28 cellular contexts compared by ENCODE assay signal in the genomic region with DNA sequence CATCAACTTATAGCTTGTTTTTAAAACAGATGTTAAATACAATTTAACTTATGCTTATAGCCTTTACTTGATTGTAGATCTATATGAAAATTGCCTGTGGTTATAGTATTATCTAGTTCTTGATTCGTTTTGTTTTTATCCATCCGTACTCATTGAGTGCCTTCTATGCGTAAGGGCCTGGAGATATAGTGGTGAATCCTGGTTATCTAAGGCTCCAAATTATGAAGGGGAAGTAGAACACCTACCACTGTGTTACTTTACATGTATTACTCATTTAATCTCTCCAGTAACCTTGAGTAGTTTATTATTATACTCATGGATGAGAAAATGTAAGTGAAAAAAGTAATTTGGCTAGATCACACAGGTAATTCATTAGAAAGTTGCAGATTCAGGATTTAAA.
"Had no signal": no experiment of that assay in that cellular context is flagged by ENCODE, and none has a peak within 500 bp of the region (broad histone marks: within the 10 kb centered on the region; RNA-seq: fewer than 3 reads in every experiment).

No MANE protein-coding gene starts in this region.

- H3K9me3 Mint-ChIP-seq: activated T-helper 1 cell treated with anti-CD3 and anti-CD28 coated beads, Interleukin-12 subunit alpha, Interleukin-12 subunit beta, Interleukin-2, Interleukin-4 antibody, amounts not matched to agents 30 ng/mL and 10 ng/mL and 1 ng/mL, durations not matched to agents 14 hours and 24 hours and 36 hours; dendritic cell treated with granulocyte-macrophage colony-stimulating factor and Interleukin-4, amounts not matched to agents 40 ng/mL and 50 ng/mL, for 4 days; endodermal cell; natural killer cell; T-helper 1 cell treated with Interleukin-12 subunit alpha and Interleukin-12 subunit beta and Interleukin-4 antibody, amounts not matched to agents 30 μg/mL and 1 μg/mL, for 36 hours; WTC11 had no signal

- DNase-seq: activated CD4-positive, alpha-beta T cell treated with anti-CD3 and anti-CD28 coated beads for 1 hour; activated CD4-positive, alpha-beta T cell treated with anti-CD3 and anti-CD28 coated beads, Interleukin-2, amount 50 U/mL, for 4 hours; activated effector memory CD4-positive, alpha-beta T cell treated with anti-CD3 and anti-CD28 coated beads, Interleukin-2, amount 50 U/mL, for 16 hours; activated naive CD4-positive, alpha-beta T cell treated with anti-CD3 and anti-CD28 coated beads, Interleukin-2, amount 50 U/mL, for 16 hours; amniotic stem cell; brain microvascular endothelial cell; endodermal cell; foreskin keratinocyte; heart right ventricle; kidney glomerular epithelial cell; lower lobe of right lung; mesenchymal stem cell; natural killer cell; right lobe of liver; stimulated activated CD4-positive, alpha-beta T cell treated with anti-CD3 and anti-CD28 coated beads, Interleukin-2, amount 100 ng/mL, for 48 hours; stimulated activated naive CD8-positive, alpha-beta T cell treated with anti-CD3 and anti-CD28 coated beads, Interleukin-15, Interleukin-2, amounts not matched to agents 100 U/mL and 50 U/mL, for 24 hours; T-helper 9 cell; testis; trophoblast cell had no signal

- H3K36me3 ChIP-seq: brain microvascular endothelial cell, lower lobe of right lung had no signal

- H3K4me3 ChIP-seq: heart right ventricle, lower lobe of right lung, right lobe of liver, testis had no signal

- H3K27ac Mint-ChIP-seq: activated T-helper 1 cell treated with anti-CD3 and anti-CD28 coated beads, Interleukin-12 subunit alpha, Interleukin-12 subunit beta, Interleukin-2, Interleukin-4 antibody, amounts not matched to agents 30 ng/mL and 10 ng/mL and 1 ng/mL, durations not matched to agents 14 hours and 24 hours and 36 hours; dendritic cell treated with granulocyte-macrophage colony-stimulating factor and Interleukin-4, amounts not matched to agents 40 ng/mL and 50 ng/mL, for 4 days; endodermal cell; natural killer cell; T-helper 1 cell treated with Interleukin-12 subunit alpha and Interleukin-12 subunit beta and Interleukin-4 antibody, amounts not matched to agents 30 μg/mL and 1 μg/mL, for 36 hours; WTC11 had no signal

- H3K27me3 Mint-ChIP-seq: dendritic cell treated with granulocyte-macrophage colony-stimulating factor and Interleukin-4, amounts not matched to agents 40 ng/mL and 50 ng/mL, for 4 days had no signal

- H3K27ac ChIP-seq: brain microvascular endothelial cell, foreskin keratinocyte, lower lobe of right lung, testis had no signal

- ATAC-seq: esophagus mucosa; foreskin keratinocyte; heart right ventricle; left lobe of liver; lower lobe of right lung; natural killer cell; right lobe of liver; stimulated activated naive CD8-positive, alpha-beta T cell treated with anti-CD3 and anti-CD28 coated beads, Interleukin-15, Interleukin-2, amounts not matched to agents 100 U/mL and 50 U/mL, for 24 hours; WTC11 had no signal

- FAIRE-seq: astrocyte, TTC549, urothelium cell line had no signal

- H3K36me3 Mint-ChIP-seq: natural killer cell, WTC11 had no signal

- H3K4me3 Mint-ChIP-seq: activated T-helper 1 cell treated with anti-CD3 and anti-CD28 coated beads, Interleukin-12 subunit alpha, Interleukin-12 subunit beta, Interleukin-2, Interleukin-4 antibody, amounts not matched to agents 30 ng/mL and 10 ng/mL and 1 ng/mL, durations not matched to agents 14 hours and 24 hours and 36 hours; dendritic cell treated with granulocyte-macrophage colony-stimulating factor and Interleukin-4, amounts not matched to agents 40 ng/mL and 50 ng/mL, for 4 days; endodermal cell; natural killer cell; T-helper 1 cell treated with Interleukin-12 subunit alpha and Interleukin-12 subunit beta and Interleukin-4 antibody, amounts not matched to agents 30 μg/mL and 1 μg/mL, for 36 hours; WTC11 had no signal

- H3K27me3 ChIP-seq: brain microvascular endothelial cell, foreskin keratinocyte, heart right ventricle, right lobe of liver, testis had no signal

- H3K9me3 ChIP-seq: heart right ventricle, lower lobe of right lung, right lobe of liver, testis had no signal
